9 cellular contexts compared by ENCODE assay signal in genomic region chr6:71394001-71394432, GRCh38.
DNase-seq lines count a peak whose midpoint lies in the region; ATAC-seq and TF ChIP-seq lines count a peak whose summit lies in the region.
"Had no signal": no experiment of that assay in that cellular context is flagged by ENCODE, and none has a peak within 500 bp of the region (broad histone marks: within the 10 kb centered on the region; RNA-seq: fewer than 3 reads in every experiment).

No MANE protein-coding gene starts in this region.

- intact Hi-C loops in right cardiac atrium (cut with DNase I), result no loop called here
- intact Hi-C loops in transverse colon (cut with DNase I; ENCODE audit: low total_unique reads), result no loop called here

- no peak for TF ChIP-seq CTCF in astrocyte of the spinal cord (IDR thresholded peaks at IDR 0.05; ENCODE audit: low read depth, low read length)
- no peak for TF ChIP-seq CTCF in transverse colon (IDR thresholded peaks at IDR 0.05)

- H3K9me3 ChIP-seq in right cardiac atrium (ENCODE audit: control insufficient read depth, low read length) (no peaks in the 10 kb centered on the region), transverse colon (no peaks in the 10 kb centered on the region)

- 32% methylated on average over 1 of the region's 1 CpG for WGBS in right cardiac atrium
- 77 to 85% methylated on average over 1 of the region's 1 CpG for WGBS in transverse colon (ENCODE audit: low coverage in 1 of 2), 2 donors

- DNase-seq in NCI-H2081 (lab: John Stamatoyannopoulos, UW) (peak; percentile 1 to 62), NCI-H2081 treated with DMSO at 0.1 percent for 48 hours (lab: John Stamatoyannopoulos, UW) (no peak), astrocyte of the spinal cord (ENCODE audit: low read depth, low spot score) (peak; percentile 51), right cardiac atrium (no peak), transverse colon (no peak), NCI-H526 treated with DMSO at 0.1 percent for 48 hours (lab: John Stamatoyannopoulos, UW) (no peak)
- DNase-seq: NCI-H1694 treated with DMSO at 0.1 percent for 48 hours had no signal

- in situ Hi-C loops in astrocyte of the spinal cord (cut with HindIII; ENCODE audit: low sequenced_read_pairs), result no loop called here
- in situ Hi-C loops in transverse colon (cut with MboI; ENCODE audit: low pct_ligation_motif_present in 1 of 4, low pct_unique_long_range_greater_than_20kb in 1 of 4, low sequenced_read_pairs in 3 of 4), result loop anchor here in 2 of 4 donors (25.0 kb wide), 1 partner anchor 693 kb away; no protein-coding TSS in a partner anchor

- ATAC-seq in right cardiac atrium (peak; percentile 41 to 73), GM21529 (IDR thresholded peaks at IDR 0.05; ENCODE audit: unreplicated experiment) (no peak), GM21825 (IDR thresholded peaks at IDR 0.05; ENCODE audit: unreplicated experiment) (no peak)

- no peak overlapping the region for H3K27ac ChIP-seq in right cardiac atrium (ENCODE audit: low read length)
- H3K27ac ChIP-seq in transverse colon, result peak overlapping the region; percentile 13 to 68 (median 52)

- no peaks in the 10 kb centered on the region for H3K27me3 ChIP-seq in right cardiac atrium (ENCODE audit: control insufficient read depth, insufficient read depth)
- no peaks in the 10 kb centered on the region for H3K27me3 ChIP-seq in transverse colon

- no peak overlapping the region for H3K4me3 ChIP-seq in astrocyte of the spinal cord (ENCODE audit: low read depth, low read length)
- no peak overlapping the region for H3K4me3 ChIP-seq in right cardiac atrium (ENCODE audit: low read length)
- H3K4me3 ChIP-seq in transverse colon, result no peak overlapping the region

- H3K36me3 ChIP-seq in transverse colon, result no peaks in the 10 kb centered on the region

- TF ChIP-seq POLR2A in transverse colon (IDR thresholded peaks at IDR 0.05), result no peak

- TF ChIP-seq EP300 in transverse colon (IDR thresholded peaks at IDR 0.05; ENCODE audit: low read depth), result no peak

- H3K4me1 ChIP-seq in right cardiac atrium (ENCODE audit: control insufficient read depth, insufficient read depth, low read length), result peaks cover 4% of the 10 kb centered on the region
- peaks cover 3 to 20% (median 8%) of the 10 kb centered on the region in 4 donors for H3K4me1 ChIP-seq in transverse colon

Comparison
In these comparisons a context has a peak if more than half of its experiments do, and no peak if none do; other contexts are left out.
1. DNase-seq: peak in NCI-H2081 (2 of 2) and astrocyte of the spinal cord (single experiment); none in NCI-H2081 treated with DMSO at 0.1 percent for 48 hours (single experiment), right cardiac atrium (0 of 3), transverse colon (single experiment) and NCI-H526 treated with DMSO at 0.1 percent for 48 hours (single experiment).
2. ATAC-seq: peak in right cardiac atrium (2 of 2); none in GM21529 (single experiment) and GM21825 (single experiment).